Comparison of ENCODE assay signal across 1 cellular context in genomic region chr19:10517760-10518443, GRCh38.
TF ChIP-seq lines count a peak whose summit lies in the region.

No MANE protein-coding gene starts in this region.

TF ChIP-seq in HepG2, 621 proteins besides CTCF, POLR2A, EP300 and RAD21:
- TF ChIP-seq HNRNPL (IDR thresholded peaks at IDR 0.05; ENCODE audit: low read depth, low read length) (0 out of 2 replicates have a peak, but pooled peaks have one; percentile 8), ZBTB4 (CRISPR knock-in tag; IDR thresholded peaks at IDR 0.05; ENCODE audit: borderline replicate concordance) (no peak), NR2F1 (CRISPR knock-in tag; IDR thresholded peaks at IDR 0.05) (no peak), ZNF709 (CRISPR knock-in tag; IDR thresholded peaks at IDR 0.05) (no peak), ZNF446 (CRISPR knock-in tag; IDR thresholded peaks at IDR 0.05) (no peak), ZNF281 (CRISPR knock-in tag; IDR thresholded peaks at IDR 0.05; ENCODE audit: borderline replicate concordance) (peak; percentile 27; the same call in 1 of the 2 replicates), ZNF3 (CRISPR knock-in tag; IDR thresholded peaks at IDR 0.05) (no peak), ZNF777 (CRISPR knock-in tag; IDR thresholded peaks at IDR 0.05) (peak; percentile 84; the same call in 1 of the 2 replicates), REXO4 (CRISPR knock-in tag; IDR thresholded peaks at IDR 0.05; ENCODE audit: borderline replicate concordance) (no peak), THYN1 (CRISPR knock-in tag; IDR thresholded peaks at IDR 0.05; ENCODE audit: borderline replicate concordance, low read depth) (no peak), ZNF639 (CRISPR knock-in tag; conservative IDR thresholded peaks at IDR 0.05) (no peak)
TF ChIP-seq in HepG2: peak in this region for 3.
